In genomic region chr5:55036477-55036876, GRCh38 we compare ENCODE assay signal across 14 cellular contexts. TPM values are rescaled to one million over a fixed set of nuclear protein-coding genes. Genes with fewer than 3 reads are reported as not detected.
DNase-seq lines count a peak whose midpoint lies in the region; ATAC-seq, FAIRE-seq and TF ChIP-seq lines count a peak whose summit lies in the region.
"Had no signal": no experiment of that assay in that cellular context is flagged by ENCODE, and none has a peak within 500 bp of the region (broad histone marks: within the 10 kb centered on the region; RNA-seq: fewer than 3 reads in every experiment).

No MANE protein-coding gene starts in this region.

- H3K4me3 ChIP-seq in DND-41 (ENCODE audit: low read depth in 1 of 2, low read length in 2 of 2) (no peak overlapping the region), lower leg skin (ENCODE audit: low read depth, poor library complexity, severe bottlenecking) (no peak overlapping the region)

- no peaks in the 10 kb centered on the region for H3K27me3 ChIP-seq in DND-41 (ENCODE audit: insufficient read depth, low read length, poor library complexity)

- peaks cover 12% of the 10 kb centered on the region for H3K9me3 Mint-ChIP-seq in activated CD8-positive, alpha-beta T cell treated with anti-CD3 and anti-CD28 coated beads, Interleukin-2, amount 10 ng/mL, durations not matched to agents 7 days and 5 days (ENCODE audit: insufficient read depth)
- H3K9me3 Mint-ChIP-seq: H9 had no signal

- TF ChIP-seq POLR2A in lower leg skin (IDR thresholded peaks at IDR 0.05) (no peak), GM18505 (IDR thresholded peaks at IDR 0.05; ENCODE audit: borderline replicate concordance, extremely low read depth, insufficient read depth, insufficient read length) (no peak)

- no peak overlapping the region for H3K4me2 ChIP-seq in DND-41 (ENCODE audit: insufficient read depth, low read length)

- H3K79me2 ChIP-seq in DND-41 (ENCODE audit: insufficient read depth, low read length): no peaks in the 10 kb centered on the region

- peaks cover 57% of the 10 kb centered on the region for H3K4me1 Mint-ChIP-seq in activated CD8-positive, alpha-beta T cell treated with anti-CD3 and anti-CD28 coated beads, Interleukin-2, amount 10 ng/mL, durations not matched to agents 7 days and 5 days (ENCODE audit: low read depth)

- peak overlapping the region; percentile 89 for H3K27ac Mint-ChIP-seq in activated CD8-positive, alpha-beta T cell treated with anti-CD3 and anti-CD28 coated beads, Interleukin-2, amount 10 ng/mL, durations not matched to agents 7 days and 5 days

- CTCF ChIA-PET in activated CD8-positive, alpha-beta T cell treated with anti-CD3 and anti-CD28 coated beads, Interleukin-2, amount 10 ng/mL, durations not matched to agents 7 days and 5 days (lab: Charles Lee): interaction anchor here (0.6 to 4.0 kb wide), 30 partner anchors 10 to 487 kb away, joined by 3 to 52 read pairs (median 5); partner anchors contain the start of genes GPX8, GZMA and GZMK

- H3K9ac ChIP-seq in DND-41 (ENCODE audit: low read depth, low read length): peak overlapping the region; percentile 42; the same call in 1 of the 2 replicates

- H3K4me1 ChIP-seq in DND-41 (ENCODE audit: insufficient read depth, low read length): peaks cover 40% of the 10 kb centered on the region

- ATAC-seq in DND-41 (ENCODE audit: insufficient read depth, low read depth) (no peak), GM18505 (IDR thresholded peaks at IDR 0.05; ENCODE audit: unreplicated experiment) (no peak)
- ATAC-seq in activated CD8-positive, alpha-beta T cell treated with anti-CD3 and anti-CD28 coated beads, Interleukin-2, amount 10 ng/mL, durations not matched to agents 7 days and 5 days: no peak
- ATAC-seq: esophagus mucosa, right cardiac atrium had no signal

- no peaks in the 10 kb centered on the region for H3K36me3 ChIP-seq in DND-41 (ENCODE audit: insufficient read depth, low read length)

- DNase-seq in AG08395 (ENCODE audit: low spot score) (peak; percentile 65), DND-41 (no peak), iris pigment epithelial cell (ENCODE audit: low read depth) (peak; percentile 72), HTR-8/SVneo (ENCODE audit: insufficient read length, low spot score) (no peak), lower leg skin (ENCODE audit: low spot score in 2 of 2) (no peak), T1000 (lab: John Stamatoyannopoulos, UW) (no peak)
- no peak for DNase-seq in activated CD8-positive, alpha-beta T cell treated with anti-CD3 and anti-CD28 coated beads, Interleukin-2, amount 10 ng/mL, durations not matched to agents 7 days and 5 days
- DNase-seq: NCI-H2227 treated with DMSO at 0.1 percent for 48 hours, OCI-M1, right cardiac atrium had no signal

- H2AFZ ChIP-seq in DND-41 (ENCODE audit: low read depth, low read length): no peak overlapping the region

- TF ChIP-seq CTCF in DND-41 (IDR thresholded peaks at IDR 0.05; ENCODE audit: borderline replicate concordance, extremely low read depth, low read length, poor library complexity, severe bottlenecking) (no peak), lower leg skin (IDR thresholded peaks at IDR 0.05) (no peak)

- H3K27me3 Mint-ChIP-seq in activated CD8-positive, alpha-beta T cell treated with anti-CD3 and anti-CD28 coated beads, Interleukin-2, amount 10 ng/mL, durations not matched to agents 7 days and 5 days (ENCODE audit: low read depth): no peaks in the 10 kb centered on the region

- peak overlapping the region; percentile 91 for H3K27ac ChIP-seq in DND-41 (ENCODE audit: low read length)

- H3K36me3 Mint-ChIP-seq in activated CD8-positive, alpha-beta T cell treated with anti-CD3 and anti-CD28 coated beads, Interleukin-2, amount 10 ng/mL, durations not matched to agents 7 days and 5 days (ENCODE audit: low read depth): peaks cover 41% of the 10 kb centered on the region

- WGBS in lower leg skin, 2 donors: 68 to 71% methylated on average over 1 of the region's 1 CpG

- H4K20me1 ChIP-seq in DND-41 (ENCODE audit: insufficient read depth, low read length): no peaks in the 10 kb centered on the region

- FAIRE-seq in HTR-8/SVneo (lab: Jason Lieb, UNC): no peak

- no peaks in the 10 kb centered on the region for H3K9me3 ChIP-seq in DND-41 (ENCODE audit: insufficient read depth, low read length, severe bottlenecking)

- intact Hi-C loops in lower leg skin (cut with DNase I; ENCODE audit: low total_unique reads): no loop called here

- POLR2A ChIA-PET in activated CD8-positive, alpha-beta T cell treated with anti-CD3 and anti-CD28 coated beads, Interleukin-2, amount 10 ng/mL, durations not matched to agents 7 days and 5 days (lab: Charles Lee): interaction anchor here (1.2 to 2.4 kb wide), 8 partner anchors 9 to 66 kb away, joined by 4 to 20 read pairs (median 8); partner anchors contain the start of gene GZMA

- H3K4me3 Mint-ChIP-seq in activated CD8-positive, alpha-beta T cell treated with anti-CD3 and anti-CD28 coated beads, Interleukin-2, amount 10 ng/mL, durations not matched to agents 7 days and 5 days: no peak overlapping the region
- H3K4me3 Mint-ChIP-seq: H9 had no signal

RNA-seq across cellular contexts. Expression of gene GZMK, which starts 12.4 kb away (rescaled TPM):
- 1 to 10 TPM; 2.4 to 2.9 TPM for total RNA-seq in activated CD8-positive, alpha-beta T cell treated with anti-CD3 and anti-CD28 coated beads, Interleukin-2, amount 10 ng/mL, durations not matched to agents 7 days and 5 days
- total RNA-seq in lower leg skin: under 1 TPM in 2 of 4 donors, not detected in 2; 0.93 to 0.97 TPM
- total RNA-seq: esophagus mucosa, H9 had no signal

RNA-seq across cellular contexts. Expression of gene ESM1, which starts 51.1 kb away (rescaled TPM):
- total RNA-seq in activated CD8-positive, alpha-beta T cell treated with anti-CD3 and anti-CD28 coated beads, Interleukin-2, amount 10 ng/mL, durations not matched to agents 7 days and 5 days: not detected
- not detected for total RNA-seq in lower leg skin
- total RNA-seq: esophagus mucosa, H9, mononuclear cell had no signal

Comparison
In these comparisons a context has a peak if more than half of its experiments do, and no peak if none do; other contexts are left out.
1. DNase-seq: peak in AG08395 (single experiment) and iris pigment epithelial cell (single experiment); none in DND-41 (single experiment), activated CD8-positive, alpha-beta T cell treated with anti-CD3 and anti-CD28 coated beads, Interleukin-2, amount 10 ng/mL, durations not matched to agents 7 days and 5 days (single experiment), HTR-8/SVneo (single experiment), lower leg skin (0 of 2) and T1000 (single experiment).